30 cellular contexts compared by ENCODE assay signal in genomic region chr1:150706091-150706490, GRCh38. TPM values are rescaled to one million over a fixed set of nuclear protein-coding genes. Genes with fewer than 3 reads are reported as not detected.
"Had no signal": no experiment of that assay in that cellular context is flagged by ENCODE, and none has a peak within 500 bp of the region (broad histone marks: within the 10 kb centered on the region; RNA-seq: fewer than 3 reads in every experiment).

No MANE protein-coding gene starts in this region.

- H3K27ac ChIP-seq: left ventricle myocardium inferior, pancreas, prostate gland, skin epidermis, stomach, thoracic aorta, tibial artery, uterus had no signal

- H3K4me1 Mint-ChIP-seq: immature natural killer cell, naive B cell, natural killer cell had no signal

- DNase-seq: hypothalamus; immature natural killer cell; kidney; left colon; left ventricle myocardium inferior; mesenchymal stem cell; naive B cell; natural killer cell; nucleus accumbens; pancreas; posterior cingulate gyrus; retina; right cardiac atrium; stimulated activated CD4-positive, alpha-beta T cell treated with anti-CD3 and anti-CD28 coated beads, Interleukin-12 subunit alpha, Interleukin-12 subunit beta, amount 100 ng/mL, for 4 hours; stimulated activated CD4-positive, alpha-beta T cell treated with anti-CD3 and anti-CD28 coated beads, Interleukin-15, amount 100 ng/mL, for 24 hours; stimulated activated CD4-positive, alpha-beta T cell treated with anti-CD3 and anti-CD28 coated beads, Interleukin-2, amount 100 ng/mL, for 24 hours; stimulated activated CD4-positive, alpha-beta T cell treated with anti-CD3 and anti-CD28 coated beads, Interleukin-4, amount 100 ng/mL, for 1 hour; stimulated activated naive B cell treated with anti-CD40 and anti-IgM and Interleukin-4, amounts not matched to agents 10 μg/mL and 1 μg/mL and 100 μg/mL, for 72 hours; stimulated activated naive CD8-positive, alpha-beta T cell treated with anti-CD3 and anti-CD28 coated beads, Interleukin-15, Interleukin-2, amounts not matched to agents 100 U/mL and 50 U/mL, for 24 hours; stomach; tibial artery; trophoblast cell; uterus had no signal

- ATAC-seq: left colon; natural killer cell; pancreas; right cardiac atrium; sciatic nerve; stimulated activated naive B cell treated with anti-CD40 and anti-IgM and Interleukin-4, amounts not matched to agents 10 μg/mL and 1 μg/mL and 100 μg/mL, for 72 hours; stimulated activated naive CD8-positive, alpha-beta T cell treated with anti-CD3 and anti-CD28 coated beads, Interleukin-15, Interleukin-2, amounts not matched to agents 100 U/mL and 50 U/mL, for 24 hours had no signal

- H3K27me3 ChIP-seq: pancreas, stomach, tibial artery, uterus had no signal

- H3K9me3 ChIP-seq: left ventricle myocardium inferior, pancreas, prostate gland, stomach, thoracic aorta, tibial artery, uterus had no signal

- H3K27ac Mint-ChIP-seq: mesothelial cell of epicardium; naive B cell; natural killer cell; stimulated activated naive B cell treated with anti-CD40 and anti-IgM and Interleukin-4, amounts not matched to agents 10 μg/mL and 1 μg/mL and 100 μg/mL, for 72 hours had no signal

- H3K36me3 ChIP-seq: left ventricle myocardium inferior, pancreas, prostate gland, stomach, thoracic aorta, tibial artery, uterus had no signal

- H3K4me1 ChIP-seq: left ventricle myocardium inferior, pancreas, prostate gland, stomach, tibial artery, uterus had no signal

- H3K4me3 ChIP-seq: left ventricle myocardium inferior, pancreas, prostate gland, skin epidermis, stomach, thoracic aorta, tibial artery, uterus had no signal

- H3K27me3 Mint-ChIP-seq: naive B cell; stimulated activated naive B cell treated with anti-CD40 and anti-IgM and Interleukin-4, amounts not matched to agents 10 μg/mL and 1 μg/mL and 100 μg/mL, for 72 hours had no signal

- H3K36me3 Mint-ChIP-seq: immature natural killer cell; mesothelial cell of epicardium; naive B cell; natural killer cell; stimulated activated naive B cell treated with anti-CD40 and anti-IgM and Interleukin-4, amounts not matched to agents 10 μg/mL and 1 μg/mL and 100 μg/mL, for 72 hours had no signal

- H3K4me3 Mint-ChIP-seq: immature natural killer cell; mesothelial cell of epicardium; naive B cell; natural killer cell; stimulated activated naive B cell treated with anti-CD40 and anti-IgM and Interleukin-4, amounts not matched to agents 10 μg/mL and 1 μg/mL and 100 μg/mL, for 72 hours had no signal

- FAIRE-seq: islet of Langerhans, kidney, pancreas had no signal

- H3K9me3 Mint-ChIP-seq: immature natural killer cell; mesothelial cell of epicardium; naive B cell; natural killer cell; stimulated activated naive B cell treated with anti-CD40 and anti-IgM and Interleukin-4, amounts not matched to agents 10 μg/mL and 1 μg/mL and 100 μg/mL, for 72 hours had no signal

RNA-seq across cellular contexts. Expression of gene HORMAD1, which starts 14.6 kb away (rescaled TPM):
- total RNA-seq: left ventricle myocardium inferior, mesothelial cell of epicardium, thoracic aorta had no signal
- polyA plus RNA-seq: immature natural killer cell, neural cell, right cardiac atrium had no signal
